In genomic region chr11:118766035-118766434, GRCh38 we compare ENCODE assay signal across 23 cellular contexts.
"Had no signal": no experiment of that assay in that cellular context is flagged by ENCODE, and none has a peak within 500 bp of the region (broad histone marks: within the 10 kb centered on the region; RNA-seq: fewer than 3 reads in every experiment).

No MANE protein-coding gene starts in this region.

- H3K27ac ChIP-seq: SJSA1, SK-N-MC had no signal

- H3K9me3 ChIP-seq: SJSA1 had no signal

- H3K4me3 ChIP-seq: SJSA1, SK-N-MC had no signal

- H3K27me3 ChIP-seq: SJSA1 had no signal

- H3K27me3 Mint-ChIP-seq: IgD-negative memory B cell had no signal

- H3K4me3 Mint-ChIP-seq: IgD-negative memory B cell had no signal

- H3K9me3 Mint-ChIP-seq: IgD-negative memory B cell had no signal

- DNase-seq: KBM-7, MV-4-11, NCI-H1048, NCI-H1105 treated with DMSO at 0.1 percent for 48 hours, NCI-H1417 treated with DMSO at 0.1 percent for 48 hours, NCI-H146, NCI-H1694 treated with DMSO at 0.1 percent for 48 hours, NCI-H1930, NCI-H2081, NCI-H2107, NCI-H226, NCI-H446, NCI-H510A, NCI-H524 treated with DMSO at 0.1 percent for 48 hours, NCI-H69, NCI-H774, Right ventricle myocardium superior, RPMI8226, SIG-M5, SW 1271 had no signal

- H3K4me1 ChIP-seq: SJSA1 had no signal
